Comparison of ENCODE assay signal across 1 cellular context in the genomic region with DNA sequence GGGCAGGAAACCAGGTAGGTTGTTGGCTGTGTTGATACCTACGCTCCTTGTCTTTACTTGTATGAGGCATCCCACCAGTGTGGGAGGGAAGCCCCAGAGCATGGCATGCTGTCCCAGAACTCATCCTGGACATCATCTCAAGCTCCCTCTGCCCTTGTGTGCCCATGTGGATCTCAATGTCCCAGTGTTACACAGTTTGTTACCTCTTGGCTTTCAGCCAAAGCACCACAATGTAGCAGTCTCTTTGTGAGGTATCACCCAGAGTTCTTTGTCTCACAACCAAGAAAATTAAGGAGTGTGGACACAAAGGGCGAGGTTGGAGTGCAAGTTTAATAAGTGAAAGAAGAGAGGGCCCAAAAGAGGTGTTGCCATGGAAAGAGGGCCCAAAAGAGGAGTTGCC.
A peak's percentile ranks its signal among the peaks of the same experiment; 100 is the strongest.
TF ChIP-seq lines count a peak whose summit lies in the region.

No MANE protein-coding gene starts in this region.

TF ChIP-seq in HepG2, 621 proteins besides CTCF, POLR2A, EP300 and RAD21 (continued from another document):
- TF ChIP-seq, protein P1, sequence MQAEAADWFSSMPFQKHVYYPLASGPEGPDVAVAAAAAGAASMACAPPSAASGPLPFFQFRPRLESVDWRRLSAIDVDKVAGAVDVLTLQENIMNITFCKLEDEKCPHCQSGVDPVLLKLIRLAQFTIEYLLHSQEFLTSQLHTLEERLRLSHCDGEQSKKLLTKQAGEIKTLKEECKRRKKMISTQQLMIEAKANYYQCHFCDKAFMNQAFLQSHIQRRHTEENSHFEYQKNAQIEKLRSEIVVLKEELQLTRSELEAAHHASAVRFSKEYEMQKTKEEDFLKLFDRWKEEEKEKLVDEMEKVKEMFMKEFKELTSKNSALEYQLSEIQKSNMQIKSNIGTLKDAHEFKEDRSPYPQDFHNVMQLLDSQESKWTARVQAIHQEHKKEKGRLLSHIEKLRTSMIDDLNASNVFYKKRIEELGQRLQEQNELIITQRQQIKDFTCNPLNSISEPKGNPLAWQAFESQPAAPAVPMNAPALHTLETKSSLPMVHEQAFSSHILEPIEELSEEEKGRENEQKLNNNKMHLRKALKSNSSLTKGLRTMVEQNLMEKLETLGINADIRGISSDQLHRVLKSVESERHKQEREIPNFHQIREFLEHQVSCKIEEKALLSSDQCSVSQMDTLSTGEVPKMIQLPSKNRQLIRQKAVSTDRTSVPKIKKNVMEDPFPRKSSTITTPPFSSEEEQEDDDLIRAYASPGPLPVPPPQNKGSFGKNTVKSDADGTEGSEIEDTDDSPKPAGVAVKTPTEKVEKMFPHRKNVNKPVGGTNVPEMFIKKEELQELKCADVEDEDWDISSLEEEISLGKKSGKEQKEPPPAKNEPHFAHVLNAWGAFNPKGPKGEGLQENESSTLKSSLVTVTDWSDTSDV (CRISPR knock-in tag; IDR thresholded peaks at IDR 0.05) = no peak
- TF ChIP-seq ZNF562 (CRISPR knock-in tag; IDR thresholded peaks at IDR 0.05; ENCODE audit: borderline replicate concordance) (no peak), KAT7 (CRISPR knock-in tag; IDR thresholded peaks at IDR 0.05; ENCODE audit: borderline replicate concordance) (0 out of 2 replicates have a peak, but pooled peaks have one; percentile 5)
